Comparison of ENCODE assay signal across 2 cellular contexts in the genomic region with DNA sequence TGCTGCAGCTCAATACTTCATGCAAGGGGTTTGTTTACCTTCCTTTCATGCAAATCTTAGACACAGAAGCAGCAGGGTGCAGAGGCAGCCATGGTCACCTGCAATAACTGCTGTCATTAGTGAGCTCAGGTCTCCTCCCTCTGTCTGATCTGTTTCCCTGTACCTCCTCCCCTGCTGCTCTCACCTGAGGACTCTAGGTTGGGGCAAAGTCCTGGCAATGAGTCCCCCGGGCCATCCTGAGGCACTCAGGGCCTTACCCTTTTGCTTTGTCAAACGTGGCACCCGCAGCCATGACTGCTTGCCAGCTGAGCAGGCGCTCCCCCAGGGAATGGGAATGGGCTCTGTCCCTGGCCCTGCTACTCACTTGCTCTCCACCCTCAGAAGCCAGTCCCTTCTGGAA.
A peak's percentile ranks its signal among the peaks of the same experiment; 100 is the strongest.
TF ChIP-seq lines count a peak whose summit lies in the region.

No MANE protein-coding gene starts in this region.

TF ChIP-seq in HepG2, 621 proteins besides CTCF, POLR2A, EP300 and RAD21:
- TF ChIP-seq, protein P1, sequence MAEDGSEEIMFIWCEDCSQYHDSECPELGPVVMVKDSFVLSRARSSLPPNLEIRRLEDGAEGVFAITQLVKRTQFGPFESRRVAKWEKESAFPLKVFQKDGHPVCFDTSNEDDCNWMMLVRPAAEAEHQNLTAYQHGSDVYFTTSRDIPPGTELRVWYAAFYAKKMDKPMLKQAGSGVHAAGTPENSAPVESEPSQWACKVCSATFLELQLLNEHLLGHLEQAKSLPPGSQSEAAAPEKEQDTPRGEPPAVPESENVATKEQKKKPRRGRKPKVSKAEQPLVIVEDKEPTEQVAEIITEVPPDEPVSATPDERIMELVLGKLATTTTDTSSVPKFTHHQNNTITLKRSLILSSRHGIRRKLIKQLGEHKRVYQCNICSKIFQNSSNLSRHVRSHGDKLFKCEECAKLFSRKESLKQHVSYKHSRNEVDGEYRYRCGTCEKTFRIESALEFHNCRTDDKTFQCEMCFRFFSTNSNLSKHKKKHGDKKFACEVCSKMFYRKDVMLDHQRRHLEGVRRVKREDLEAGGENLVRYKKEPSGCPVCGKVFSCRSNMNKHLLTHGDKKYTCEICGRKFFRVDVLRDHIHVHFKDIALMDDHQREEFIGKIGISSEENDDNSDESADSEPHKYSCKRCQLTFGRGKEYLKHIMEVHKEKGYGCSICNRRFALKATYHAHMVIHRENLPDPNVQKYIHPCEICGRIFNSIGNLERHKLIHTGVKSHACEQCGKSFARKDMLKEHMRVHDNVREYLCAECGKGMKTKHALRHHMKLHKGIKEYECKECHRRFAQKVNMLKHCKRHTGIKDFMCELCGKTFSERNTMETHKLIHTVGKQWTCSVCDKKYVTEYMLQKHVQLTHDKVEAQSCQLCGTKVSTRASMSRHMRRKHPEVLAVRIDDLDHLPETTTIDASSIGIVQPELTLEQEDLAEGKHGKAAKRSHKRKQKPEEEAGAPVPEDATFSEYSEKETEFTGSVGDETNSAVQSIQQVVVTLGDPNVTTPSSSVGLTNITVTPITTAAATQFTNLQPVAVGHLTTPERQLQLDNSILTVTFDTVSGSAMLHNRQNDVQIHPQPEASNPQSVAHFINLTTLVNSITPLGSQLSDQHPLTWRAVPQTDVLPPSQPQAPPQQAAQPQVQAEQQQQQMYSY (CRISPR knock-in tag; IDR thresholded peaks at IDR 0.05) = no peak
- TF ChIP-seq ZNF263 (CRISPR knock-in tag; IDR thresholded peaks at IDR 0.05) = 0 out of 2 replicates have a peak, but pooled peaks have one; percentile 20

TF ChIP-seq in H1, 55 proteins besides CTCF, POLR2A, EP300 and RAD21:
- TF ChIP-seq CBX5 (IDR thresholded peaks at IDR 0.05; ENCODE audit: low read depth, low read length) (no peak), SP4 (IDR thresholded peaks at IDR 0.05; ENCODE audit: low read length) (no peak), MAFK (IDR thresholded peaks at IDR 0.05; ENCODE audit: low read depth, low read length) (no peak), CHD2 (IDR thresholded peaks at IDR 0.05; ENCODE audit: low read length) (no peak), SIN3A (conservative IDR thresholded peaks at IDR 0.05 in 1 of 2, IDR thresholded peaks at IDR 0.05 in 1 of 2; ENCODE audit: low read depth in 1 of 2, low read length in 2 of 2) (no peak), EGR1 (IDR thresholded peaks at IDR 0.05; ENCODE audit: borderline replicate concordance, low read depth, low read length) (no peak), BACH1 (IDR thresholded peaks at IDR 0.05; ENCODE audit: low read length) (no peak), YY1 (IDR thresholded peaks at IDR 0.05; ENCODE audit: low read depth, low read length) (no peak)
